In the genomic region with DNA sequence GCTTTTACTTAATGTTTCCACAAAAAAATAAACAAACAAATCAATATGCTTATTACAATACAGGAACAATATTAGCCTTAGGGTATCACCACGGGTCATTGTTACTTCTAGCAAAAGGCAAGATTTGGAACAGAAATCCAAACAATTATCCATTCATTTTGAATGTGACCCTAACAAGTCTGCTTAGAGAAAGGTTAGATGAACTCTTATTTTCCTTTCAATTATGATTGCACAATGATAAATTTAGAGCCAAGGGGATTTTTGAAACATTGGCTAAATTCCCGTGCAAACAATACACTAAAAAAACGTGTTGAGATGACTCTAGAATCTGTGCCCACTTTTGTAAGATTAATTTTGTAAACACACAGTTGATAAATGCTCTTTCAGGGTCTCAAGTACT, we compare ENCODE assay signal across 34 cellular contexts.
DNase-seq lines count a peak whose midpoint lies in the region; ATAC-seq, FAIRE-seq and TF ChIP-seq lines count a peak whose summit lies in the region.
"Had no signal": no experiment of that assay in that cellular context is flagged by ENCODE, and none has a peak within 500 bp of the region (broad histone marks: within the 10 kb centered on the region; RNA-seq: fewer than 3 reads in every experiment).

No MANE protein-coding gene starts in this region.

- no peak overlapping the region for H4K8ac ChIP-seq in IMR-90 (ENCODE audit: low read depth in 2 of 2, low read length in 2 of 2)

- no peak overlapping the region for H3K4me3 Mint-ChIP-seq in CD8-positive, alpha-beta T cell
- H3K4me3 Mint-ChIP-seq: activated CD8-positive, alpha-beta memory T cell treated with anti-CD3 and anti-CD28 coated beads, Interleukin-2, amount 10 ng/mL, durations not matched to agents 7 days and 5 days; activated naive CD8-positive, alpha-beta T cell treated with anti-CD3 and anti-CD28 coated beads for 36 hours; activated T-cell treated with anti-CD3 and anti-CD28 coated beads, Interleukin-2, amount 50 U/mL, for 4 hours; B cell; CD4-positive, alpha-beta memory T cell; naive thymus-derived CD8-positive, alpha-beta T cell; T-helper 17 cell had no signal

- DNase-seq in IMR-90, result no peak
- peak; percentile 11 for DNase-seq in NCI-H1436 treated with DMSO at 0.1 percent for 48 hours (lab: John Stamatoyannopoulos, UW)
- peak; percentile 95 for DNase-seq in NCI-H748 (lab: John Stamatoyannopoulos, UW; ENCODE audit: unreplicated experiment)
- peak; percentile 85 for DNase-seq in endothelial cell of umbilical vein (ENCODE audit: low read depth, low spot score)
- no peak for DNase-seq in CD8-positive, alpha-beta T cell
- no peak for DNase-seq in head of caudate nucleus
- DNase-seq: ACHN; activated CD4-positive, alpha-beta T cell treated with anti-CD3 and anti-CD28 coated beads, Interleukin-2, amount 50 U/mL, for 4 hours; activated CD8-positive, alpha-beta memory T cell treated with anti-CD3 and anti-CD28 coated beads, Interleukin-2, amount 10 ng/mL, durations not matched to agents 7 days and 5 days; activated gamma-delta T cell; activated naive CD8-positive, alpha-beta T cell treated with anti-CD3 and anti-CD28 coated beads for 36 hours; activated T-cell treated with anti-CD3 and anti-CD28 coated beads, Interleukin-2, amount 50 U/mL, for 4 hours; CD4-positive, alpha-beta memory T cell; KG1; kidney glomerular epithelial cell; MG63; naive thymus-derived CD8-positive, alpha-beta T cell; NCI-H187; NK-92 treated with Interleukin-12 subunit alpha and Interleukin-12 subunit beta, amount 100 ng/mL, for 24 hours; psoas muscle; stimulated activated CD4-positive, alpha-beta T cell treated with anti-CD3 and anti-CD28 coated beads, Interleukin-4, amount 100 ng/mL, for 1 hour; stomach; T-helper 17 cell had no signal

- no peak overlapping the region for H2AFZ ChIP-seq in IMR-90 (replicated peaks; ENCODE audit: low read length, poor library complexity)
- H2AFZ ChIP-seq in endothelial cell of umbilical vein (ENCODE audit: low read depth, low read length), result no peak overlapping the region
- H2AFZ ChIP-seq: hepatocyte had no signal

- no peak overlapping the region for H4K5ac ChIP-seq in IMR-90 (ENCODE audit: low read depth, low read length)

- no peak for FAIRE-seq in endothelial cell of umbilical vein (lab: Jason Lieb, UNC)
- FAIRE-seq: astrocyte, frontal cortex had no signal

- H2BK20ac ChIP-seq in IMR-90 (ENCODE audit: low read depth, low read length), result no peak overlapping the region

- no peak overlapping the region for H3K56ac ChIP-seq in IMR-90 (ENCODE audit: extremely low read depth, insufficient read depth, low read length)

- no peak overlapping the region for H3K14ac ChIP-seq in IMR-90 (replicated peaks; ENCODE audit: low read depth, low read length)

- H2AK9ac ChIP-seq in IMR-90 (replicated peaks; ENCODE audit: low read depth, low read length, poor library complexity), result no peak overlapping the region

- dilution Hi-C loops in IMR-90 (cut with HindIII; ENCODE audit: low sequenced_read_pairs, unreplicated experiment) (no loop called here), endothelial cell of umbilical vein (cut with MboI; ENCODE audit: extremely low pct_ligation_motif_present, low sequenced_read_pairs) (no loop called here)

- H3K27ac Mint-ChIP-seq in CD8-positive, alpha-beta T cell, result no peak overlapping the region
- H3K27ac Mint-ChIP-seq: activated CD8-positive, alpha-beta memory T cell treated with anti-CD3 and anti-CD28 coated beads, Interleukin-2, amount 10 ng/mL, durations not matched to agents 7 days and 5 days; activated naive CD8-positive, alpha-beta T cell treated with anti-CD3 and anti-CD28 coated beads for 36 hours; B cell; CD4-positive, alpha-beta memory T cell; naive thymus-derived CD8-positive, alpha-beta T cell; T-helper 17 cell had no signal

- no peak overlapping the region for H3K4me2 ChIP-seq in IMR-90 (ENCODE audit: low read depth, low read length)
- no peak overlapping the region for H3K4me2 ChIP-seq in endothelial cell of umbilical vein (ENCODE audit: insufficient read depth, low read length)
- H3K4me2 ChIP-seq: hepatocyte had no signal

- no peak overlapping the region for H3K18ac ChIP-seq in IMR-90 (ENCODE audit: low read depth, low read length)

- H2BK120ac ChIP-seq in IMR-90 (ENCODE audit: low read depth, low read length), result no peak overlapping the region

- no peak overlapping the region for H3K4ac ChIP-seq in IMR-90 (ENCODE audit: low read depth, low read length)

- intact Hi-C loops in IMR-90 (cut with micrococcal nuclease) (no loop called here), endothelial cell of umbilical vein (cut with micrococcal nuclease) (no loop called here), head of caudate nucleus (cut with DNase I) (no loop called here)
- intact Hi-C loops in CD8-positive, alpha-beta T cell (cut with DNase I, micrococcal nuclease), result no loop called here

- H3K36me3 ChIP-seq in IMR-90 (ENCODE audit: control insufficient read depth, insufficient read depth, low read length) (no peaks in the 10 kb centered on the region), endothelial cell of umbilical vein (ENCODE audit: control insufficient read depth in 2 of 2, extremely low read depth in 1 of 2, insufficient read depth in 2 of 2, low read length in 2 of 2) (no peaks in the 10 kb centered on the region)
- no peaks in the 10 kb centered on the region for H3K36me3 ChIP-seq in CD8-positive, alpha-beta T cell (ENCODE audit: insufficient read depth, low read length)
- H3K36me3 ChIP-seq: MG63, stomach had no signal

- H3K79me2 ChIP-seq in endothelial cell of umbilical vein (ENCODE audit: control insufficient read depth, insufficient read depth, low read length), result no peaks in the 10 kb centered on the region
- H3K79me2 ChIP-seq: hepatocyte had no signal

- CTCF ChIA-PET in IMR-90 (lab: Yijun Ruan, JAX) (no interaction called here), endothelial cell of umbilical vein (lab: Charles Lee) (no interaction called here)
- CTCF ChIA-PET in CD8-positive, alpha-beta T cell (lab: Charles Lee), result no interaction called here

- TF ChIP-seq POLR2A in IMR-90 (IDR thresholded peaks at IDR 0.05; ENCODE audit: low read depth, low read length), result no peak
- no peak for TF ChIP-seq POLR2A in endothelial cell of umbilical vein (IDR thresholded peaks at IDR 0.05; ENCODE audit: low read depth, low read length)

- H3K4me1 Mint-ChIP-seq in CD8-positive, alpha-beta T cell (ENCODE audit: low read depth), result no peaks in the 10 kb centered on the region
- H3K4me1 Mint-ChIP-seq: activated CD8-positive, alpha-beta memory T cell treated with anti-CD3 and anti-CD28 coated beads, Interleukin-2, amount 10 ng/mL, durations not matched to agents 7 days and 5 days; activated naive CD8-positive, alpha-beta T cell treated with anti-CD3 and anti-CD28 coated beads for 36 hours; B cell; CD4-positive, alpha-beta memory T cell; naive thymus-derived CD8-positive, alpha-beta T cell; T-helper 17 cell had no signal

- H2AK5ac ChIP-seq in IMR-90 (ENCODE audit: low read depth, low read length), result no peak overlapping the region

- H2BK15ac ChIP-seq in IMR-90 (ENCODE audit: low read depth, low read length), result no peak overlapping the region

- H3K9me3 Mint-ChIP-seq in CD8-positive, alpha-beta T cell, result peaks cover 23% of the 10 kb centered on the region

- H3K4me3 ChIP-seq in IMR-90 (ENCODE audit: insufficient read depth, low read depth, low read length) (no peak overlapping the region), endothelial cell of umbilical vein (replicated peaks in 1 of 3; ENCODE audit: insufficient read depth in 1 of 3, low read depth in 1 of 3, low read length in 3 of 3) (no peak overlapping the region)
- no peak overlapping the region for H3K4me3 ChIP-seq in CD8-positive, alpha-beta T cell (ENCODE audit: low read depth, low read length)
- H3K4me3 ChIP-seq: coronary artery, hepatocyte, lung, MG63, psoas muscle, stomach had no signal

- H3K4me1 ChIP-seq in IMR-90 (ENCODE audit: control insufficient read depth, insufficient read depth, low read length) (no peaks in the 10 kb centered on the region), endothelial cell of umbilical vein (ENCODE audit: control insufficient read depth, extremely low read depth, insufficient read depth, low read length) (no peaks in the 10 kb centered on the region)
- H3K4me1 ChIP-seq in CD8-positive, alpha-beta T cell (ENCODE audit: insufficient read depth, low read length), result no peaks in the 10 kb centered on the region
- H3K4me1 ChIP-seq: psoas muscle had no signal

- H3K36me3 Mint-ChIP-seq in CD8-positive, alpha-beta T cell, result no peaks in the 10 kb centered on the region
- H3K36me3 Mint-ChIP-seq: activated CD8-positive, alpha-beta memory T cell treated with anti-CD3 and anti-CD28 coated beads, Interleukin-2, amount 10 ng/mL, durations not matched to agents 7 days and 5 days; activated naive CD8-positive, alpha-beta T cell treated with anti-CD3 and anti-CD28 coated beads for 36 hours; CD4-positive, alpha-beta memory T cell had no signal

- H2BK5ac ChIP-seq in IMR-90 (ENCODE audit: low read depth, low read length, poor library complexity, severe bottlenecking), result no peak overlapping the region

- no peak for TF ChIP-seq CTCF in IMR-90 (conservative IDR thresholded peaks at IDR 0.05; ENCODE audit: low read depth, low read length)
- TF ChIP-seq CTCF in endothelial cell of umbilical vein (IDR thresholded peaks at IDR 0.05; ENCODE audit: extremely low read depth in 1 of 2, insufficient read depth in 1 of 2, low read depth in 1 of 2, low read length in 2 of 2), result no peak
- no peak for TF ChIP-seq CTCF in CD8-positive, alpha-beta T cell (IDR thresholded peaks at IDR 0.05)

- WGBS in IMR-90 (ENCODE audit: extremely low coverage in 2 of 2, insufficient read length in 1 of 2), 2 experiments, result no CpG with 5 or more reads among the region's 3 CpGs

- no peaks in the 10 kb centered on the region for H3K79me1 ChIP-seq in IMR-90 (ENCODE audit: low read depth in 1 of 2, low read length in 2 of 2)

- no TSS peak for BruUV-seq in IMR-90 (replicated peaks; lab: Mats Ljungman, UMichigan)
- BruUV-seq in endothelial cell of umbilical vein (replicated peaks; lab: Mats Ljungman, UMichigan), result no TSS peak

- no peaks in the 10 kb centered on the region for H3K27me3 Mint-ChIP-seq in CD8-positive, alpha-beta T cell (ENCODE audit: low read depth)
- H3K27me3 Mint-ChIP-seq: activated CD8-positive, alpha-beta memory T cell treated with anti-CD3 and anti-CD28 coated beads, Interleukin-2, amount 10 ng/mL, durations not matched to agents 7 days and 5 days; activated naive CD8-positive, alpha-beta T cell treated with anti-CD3 and anti-CD28 coated beads for 36 hours; B cell; CD4-positive, alpha-beta memory T cell; naive thymus-derived CD8-positive, alpha-beta T cell; T-helper 17 cell had no signal

- no peak overlapping the region for H4K91ac ChIP-seq in IMR-90 (ENCODE audit: insufficient read depth, low read depth, low read length)

- H3K27ac ChIP-seq in IMR-90 (ENCODE audit: insufficient read depth, low read length) (no peak overlapping the region), endothelial cell of umbilical vein (ENCODE audit: insufficient read depth, low read depth, low read length) (no peak overlapping the region)
- no peak overlapping the region for H3K27ac ChIP-seq in CD8-positive, alpha-beta T cell (ENCODE audit: low read depth, low read length)
- H3K27ac ChIP-seq: coronary artery, hepatocyte, HL-60, psoas muscle, stomach had no signal

- POLR2A ChIA-PET in IMR-90 (lab: Charles Lee; ENCODE audit: unreplicated experiment), result no interaction called here
- POLR2A ChIA-PET in endothelial cell of umbilical vein (lab: Charles Lee), result no interaction called here
- POLR2A ChIA-PET in CD8-positive, alpha-beta T cell (lab: Charles Lee), result no interaction called here

- H3K9ac ChIP-seq in IMR-90 (ENCODE audit: low read depth, low read length) (no peak overlapping the region), endothelial cell of umbilical vein (replicated peaks; ENCODE audit: extremely low read depth, insufficient read depth, low read length) (no peak overlapping the region)

- H4K20me1 ChIP-seq in IMR-90 (ENCODE audit: insufficient read depth, low read length) (no peaks in the 10 kb centered on the region), endothelial cell of umbilical vein (replicated peaks; ENCODE audit: control insufficient read depth, extremely low read depth, insufficient read depth, low read length) (no peaks in the 10 kb centered on the region)

- H3K23ac ChIP-seq in IMR-90 (ENCODE audit: low read depth, low read length), result no peak overlapping the region

- H3K27me3 ChIP-seq in IMR-90 (ENCODE audit: control insufficient read depth, insufficient read depth, low read length) (no peaks in the 10 kb centered on the region), endothelial cell of umbilical vein (ENCODE audit: control insufficient read depth in 2 of 2, insufficient read depth in 2 of 2, low read length in 2 of 2) (no peaks in the 10 kb centered on the region)
- no peaks in the 10 kb centered on the region for H3K27me3 ChIP-seq in CD8-positive, alpha-beta T cell (ENCODE audit: insufficient read depth, low read length)
- H3K27me3 ChIP-seq: hepatocyte, MG63, stomach had no signal

- TF ChIP-seq RAD21 in IMR-90 (IDR thresholded peaks at IDR 0.05; ENCODE audit: low read length), result no peak

- no peaks in the 10 kb centered on the region for H3K9me3 ChIP-seq in IMR-90 (ENCODE audit: control insufficient read depth, insufficient read depth, low read length)
- H3K9me3 ChIP-seq in endothelial cell of umbilical vein (replicated peaks; ENCODE audit: control insufficient read depth, insufficient read depth, low read length), result no peaks in the 10 kb centered on the region
- no peaks in the 10 kb centered on the region for H3K9me3 ChIP-seq in CD8-positive, alpha-beta T cell (ENCODE audit: low read length)
- H3K9me3 ChIP-seq: MG63, psoas muscle had no signal

- ATAC-seq in IMR-90 (ENCODE audit: low read depth), result no peak
- ATAC-seq in HG03139 (IDR thresholded peaks at IDR 0.05; ENCODE audit: unreplicated experiment), result no peak
- no peak for ATAC-seq in CD8-positive, alpha-beta T cell
- ATAC-seq in GM18873 (IDR thresholded peaks at IDR 0.05; ENCODE audit: low FRiP score, unreplicated experiment), result no peak
- ATAC-seq: activated CD4-positive, CD25-positive, alpha-beta regulatory T cell treated with anti-CD3 and anti-CD28 coated beads, Interleukin-2, amount 50 U/mL, for 24 hours; activated CD8-positive, alpha-beta memory T cell treated with anti-CD3 and anti-CD28 coated beads, Interleukin-2, amount 10 ng/mL, durations not matched to agents 7 days and 5 days; activated T-cell treated with anti-CD3 and anti-CD28 coated beads, Interleukin-2, amount 50 U/mL, for 4 hours; naive thymus-derived CD8-positive, alpha-beta T cell; psoas muscle; SK-N-SH treated with all-trans-retinoic acid at 6 μM for 48 hours; T-helper 17 cell had no signal

- H3K9me1 ChIP-seq in IMR-90 (ENCODE audit: insufficient read depth, low read length) (no peaks in the 10 kb centered on the region), endothelial cell of umbilical vein (replicated peaks; ENCODE audit: control insufficient read depth, extremely low read depth, insufficient read depth, low read length) (no peaks in the 10 kb centered on the region)

- in situ Hi-C loops in IMR-90 (cut with MboI; ENCODE audit: low sequenced_read_pairs), result no loop called here

Comparison
In these comparisons a context has a peak if more than half of its experiments do, and no peak if none do; other contexts are left out.
1. DNase-seq: peak in NCI-H1436 treated with DMSO at 0.1 percent for 48 hours (single experiment), NCI-H748 (single experiment) and endothelial cell of umbilical vein (single experiment); none in IMR-90 (single experiment), CD8-positive, alpha-beta T cell (0 of 7) and head of caudate nucleus (0 of 42).